In genomic region chr2:189208254-189208653, GRCh38 we compare ENCODE assay signal across 26 cellular contexts. TPM values are rescaled to one million over a fixed set of nuclear protein-coding genes. Genes with fewer than 3 reads are reported as not detected.
A peak's percentile ranks its signal among the peaks of the same experiment; 100 is the strongest.
DNase-seq lines count a peak whose midpoint lies in the region; ATAC-seq, FAIRE-seq and TF ChIP-seq lines count a peak whose summit lies in the region.
"Had no signal": no experiment of that assay in that cellular context is flagged by ENCODE, and none has a peak within 500 bp of the region (broad histone marks: within the 10 kb centered on the region; RNA-seq: fewer than 3 reads in every experiment).

No MANE protein-coding gene starts in this region.

- H3K9me3 Mint-ChIP-seq in nephron: no peaks in the 10 kb centered on the region
- H3K9me3 Mint-ChIP-seq: activated CD4-positive, alpha-beta T cell treated with anti-CD3 and anti-CD28 coated beads, Interleukin-2, amount 10 ng/mL, durations not matched to agents 7 days and 5 days; activated T-helper 1 cell treated with anti-CD3 and anti-CD28 coated beads, Interleukin-12 subunit alpha, Interleukin-12 subunit beta, Interleukin-2, Interleukin-4 antibody, amounts not matched to agents 30 ng/mL and 10 ng/mL and 1 ng/mL, durations not matched to agents 14 hours and 24 hours and 36 hours had no signal

- H3K27ac Mint-ChIP-seq in nephron: peak overlapping the region; percentile 0 to 99 (median 64)
- H3K27ac Mint-ChIP-seq: activated CD4-positive, alpha-beta T cell treated with anti-CD3 and anti-CD28 coated beads, Interleukin-2, amount 10 ng/mL, durations not matched to agents 7 days and 5 days; activated T-helper 1 cell treated with anti-CD3 and anti-CD28 coated beads, Interleukin-12 subunit alpha, Interleukin-12 subunit beta, Interleukin-2, Interleukin-4 antibody, amounts not matched to agents 30 ng/mL and 10 ng/mL and 1 ng/mL, durations not matched to agents 14 hours and 24 hours and 36 hours; T-helper 17 cell had no signal

- H3K9me3 ChIP-seq in HAP-1 (no peaks in the 10 kb centered on the region), K562 (replicated peaks; ENCODE audit: control insufficient read depth, insufficient read depth, low read depth, low read length) (no peaks in the 10 kb centered on the region), uterus (no peaks in the 10 kb centered on the region)
- H3K9me3 ChIP-seq: right atrium auricular region, SJCRH30, testis had no signal

- no peaks in the 10 kb centered on the region for H3K36me3 Mint-ChIP-seq in nephron (ENCODE audit: low read depth)
- H3K36me3 Mint-ChIP-seq: CD4-positive, CD25-positive, alpha-beta regulatory T cell had no signal

- intact Hi-C loops in K562 (cut with micrococcal nuclease): no loop called here
- intact Hi-C loops in uterus (cut with DNase I; ENCODE audit: low total_unique reads): no loop called here

- H3K4me3 ChIP-seq in HAP-1: no peak overlapping the region
- no peak overlapping the region for H3K4me3 ChIP-seq in K562
- no peak overlapping the region for H3K4me3 ChIP-seq in uterus
- H3K4me3 ChIP-seq: dorsolateral prefrontal cortex, right atrium auricular region, SJCRH30, testis had no signal

- H3K4me1 Mint-ChIP-seq in nephron: peaks cover 31% of the 10 kb centered on the region

- TF ChIP-seq POLR2A in K562 (conservative IDR thresholded peaks at IDR 0.05) (no peak), uterus (IDR thresholded peaks at IDR 0.05) (no peak)

- H3K4me2 ChIP-seq in K562 (ENCODE audit: insufficient read depth, low read length): no peak overlapping the region
- H3K4me2 ChIP-seq: KMS-11 had no signal

- ATAC-seq in K562: no peak
- ATAC-seq: T-helper 17 cell had no signal

- no peaks in the 10 kb centered on the region for H4K20me1 ChIP-seq in K562 (replicated peaks; ENCODE audit: control insufficient read depth, insufficient read depth, low read length)

- H3K27me3 ChIP-seq in HAP-1 (ENCODE audit: low read depth) (no peaks in the 10 kb centered on the region), K562 (ENCODE audit: control insufficient read depth in 2 of 2, insufficient read depth in 2 of 2, low read length in 2 of 2) (no peaks in the 10 kb centered on the region), uterus (no peaks in the 10 kb centered on the region)
- H3K27me3 ChIP-seq: dorsolateral prefrontal cortex, right atrium auricular region, SJCRH30, testis had no signal

- H3K27me3 Mint-ChIP-seq in nephron (ENCODE audit: low read depth): no peaks in the 10 kb centered on the region
- H3K27me3 Mint-ChIP-seq: activated CD4-positive, alpha-beta T cell treated with anti-CD3 and anti-CD28 coated beads, Interleukin-2, amount 10 ng/mL, durations not matched to agents 7 days and 5 days; CD4-positive, CD25-positive, alpha-beta regulatory T cell had no signal

- TF ChIP-seq CTCF in K562 (IDR thresholded peaks at IDR 0.05 in 2 of 3, conservative IDR thresholded peaks at IDR 0.05 in 1 of 3; ENCODE audit: insufficient read depth in 2 of 3, low read depth in 1 of 3, low read length in 3 of 3) (no peak), nephron (IDR thresholded peaks at IDR 0.05; ENCODE audit: unreplicated experiment in 3 of 3) (no peak), uterus (IDR thresholded peaks at IDR 0.05) (no peak), GM13977 (IDR thresholded peaks at IDR 0.05; ENCODE audit: extremely low read depth, insufficient read depth, missing control alignments) (no peak)

- CTCF ChIA-PET in K562 (lab: Yijun Ruan, JAX; ENCODE audit: low intra/inter-chr PET ratio): no interaction called here

- H3K4me1 ChIP-seq in HAP-1 (peaks cover 32% of the 10 kb centered on the region), K562 (replicated peaks in 1 of 2; ENCODE audit: control insufficient read depth in 2 of 2, insufficient read depth in 2 of 2, low read length in 2 of 2) (peaks cover 4 to 11% of the 10 kb centered on the region in 2 experiments), uterus (peaks cover 0 to 4% of the 10 kb centered on the region in 2 donors)
- H3K4me1 ChIP-seq: testis had no signal

- H3K79me2 ChIP-seq in K562 (ENCODE audit: control insufficient read depth, insufficient read depth, low read length): no peaks in the 10 kb centered on the region

- TF ChIP-seq EP300 in K562 (IDR thresholded peaks at IDR 0.05; ENCODE audit: low read length): no peak

- no peak overlapping the region for H3K4me3 Mint-ChIP-seq in nephron
- H3K4me3 Mint-ChIP-seq: activated CD4-positive, alpha-beta T cell treated with anti-CD3 and anti-CD28 coated beads, Interleukin-2, amount 10 ng/mL, durations not matched to agents 7 days and 5 days; activated T-helper 1 cell treated with anti-CD3 and anti-CD28 coated beads, Interleukin-12 subunit alpha, Interleukin-12 subunit beta, Interleukin-2, Interleukin-4 antibody, amounts not matched to agents 30 ng/mL and 10 ng/mL and 1 ng/mL, durations not matched to agents 14 hours and 24 hours and 36 hours; CD4-positive, CD25-positive, alpha-beta regulatory T cell; T-helper 17 cell had no signal

- H3K27ac ChIP-seq in K562 (ENCODE audit: extremely low read depth, low read depth, low read length) (no peak overlapping the region), uterus (peak overlapping the region; percentile 85 to 86)
- H3K27ac ChIP-seq: dorsolateral prefrontal cortex, KMS-11, SJCRH30, testis had no signal

- in situ Hi-C loops in HAP-1 (cut with MboI; ENCODE audit: low sequenced_read_pairs) (no loop called here), K562 (cut with MboI) (no loop called here), GM13977 (cut with MboI; ENCODE audit: low pct_unique_long_range_greater_than_20kb, low sequenced_read_pairs, unreplicated experiment) (no loop called here)

- H3K9ac ChIP-seq in K562 (ENCODE audit: insufficient read depth in 1 of 2, low read depth in 2 of 2, low read length in 2 of 2): no peak overlapping the region
- H3K9ac ChIP-seq: KMS-11 had no signal

- 7% methylated on average over 1 of the region's 1 CpG for WGBS in K562 (ENCODE audit: insufficient coverage, low coverage, missing lambda C conversion rate)

- no peak for TF ChIP-seq RAD21 in K562 (CRISPR knock-in tag; conservative IDR thresholded peaks at IDR 0.05 in 1 of 2, IDR thresholded peaks at IDR 0.05 in 1 of 2)

- H3K9me1 ChIP-seq in K562 (ENCODE audit: control insufficient read depth, insufficient read depth, low read length): no peaks in the 10 kb centered on the region

- DNase-seq in HAP-1 (ENCODE audit: low spot score in 2 of 2) (peak; percentile 39 to 86), K562 (ENCODE audit: extremely low read depth in 1 of 4, low spot score in 3 of 4) (no peak), uterus (no peak), NCI-H1694 treated with DMSO at 0.1 percent for 48 hours (lab: John Stamatoyannopoulos, UW) (no peak), NCI-H1092 treated with DMSO at 0.1 percent for 48 hours (lab: John Stamatoyannopoulos, UW) (no peak), GM13977 (ENCODE audit: low spot score) (no peak)
- DNase-seq: activated CD4-positive, alpha-beta T cell treated with anti-CD3 and anti-CD28 coated beads, Interleukin-2, amount 10 ng/mL, durations not matched to agents 7 days and 5 days; activated naive CD4-positive, alpha-beta T cell treated with anti-CD3 and anti-CD28 coated beads, Interleukin-2, amount 50 U/mL, for 16 hours; caudate nucleus; CD4-positive, CD25-positive, alpha-beta regulatory T cell; DMS153; dorsolateral prefrontal cortex; head of caudate nucleus; NCI-H146; NCI-H2171; NCI-H524 treated with DMSO at 0.1 percent for 48 hours; SJCRH30; stimulated activated CD4-positive, alpha-beta T cell treated with anti-CD3 and anti-CD28 coated beads, Interleukin-12 subunit alpha, Interleukin-12 subunit beta, amount 100 ng/mL, for 4 hours; stimulated activated CD4-positive, alpha-beta T cell treated with anti-CD3 and anti-CD28 coated beads, Interleukin-4, amount 100 ng/mL, for 4 hours; stimulated activated naive CD4-positive, alpha-beta T cell; T-helper 17 cell; testis had no signal

- BruUV-seq in K562 (replicated peaks; lab: Mats Ljungman, UMichigan): no TSS peak

- POLR2A ChIA-PET in K562 (lab: Yijun Ruan, JAX): no interaction called here

- no peak for FAIRE-seq in K562 (lab: Jason Lieb, UNC)

- no peak overlapping the region for H2AFZ ChIP-seq in K562 (ENCODE audit: low read depth, low read length)

- H3K36me3 ChIP-seq in HAP-1 (replicated peaks): no peaks in the 10 kb centered on the region
- H3K36me3 ChIP-seq in K562 (ENCODE audit: control insufficient read depth, insufficient read depth, low read length): no peaks in the 10 kb centered on the region
- no peaks in the 10 kb centered on the region for H3K36me3 ChIP-seq in uterus
- H3K36me3 ChIP-seq: right atrium auricular region, SJCRH30 had no signal

TF ChIP-seq in K562, 482 proteins besides CTCF, POLR2A, EP300 and RAD21:
- TF ChIP-seq CBFA2T3 (IDR thresholded peaks at IDR 0.05) (peak; percentile 33; the same call in 1 of the 2 replicates), TAL1 (IDR thresholded peaks at IDR 0.05) (0 out of 2 replicates have a peak, but pooled peaks have one; percentile 14), ARID1B (IDR thresholded peaks at IDR 0.05) (peak; percentile 27; the same call in 1 of the 2 replicates), RBFOX2 (IDR thresholded peaks at IDR 0.05; ENCODE audit: low read depth, low read length) (no peak)

RNA-seq across cellular contexts. Expression of gene COL5A2, which starts 28.7 kb away (rescaled TPM):
- 0.60 and 0.62 TPM in 2 replicates for total RNA-seq in K562 (2011; cell fraction: chromatin; rRNA removed; ENCODE audit: low replicate concordance)
- 0.13 TPM in 1 of 2 replicates, not detected in the other for total RNA-seq in K562 (2011; cell fraction: nucleolus; rRNA removed)
- 0.07 and 1.1 TPM in 2 replicates for total RNA-seq in K562 (2011; cell fraction: nucleoplasm; rRNA removed)
- total RNA-seq in K562 (2014; rRNA removed) (0.20 and 0.54 TPM in 2 replicates), K562 (2014; rRNA removed; fragmentation: Illumina TruSeq; extraction: Trizol) (0.26 and 0.44 TPM in 2 replicates), K562 (2015; rRNA removed; fragmentation: Illumina TruSeq; extraction: Trizol) (0.26 and 0.29 TPM in 2 replicates), K562 (2021) (0.42 and 0.45 TPM in 2 replicates), uterus (100 to 1,000 TPM in 1 of 4 donors, 10 to 100 TPM in 3; 15.0 to 908 (median 33.3) TPM)
- polyA plus RNA-seq in K562 (2011; rRNA removed) (0.18 and 0.19 TPM in 2 replicates), K562 (2014; fragmentation: Illumina TruSeq; extraction: Trizol) (0.17 and 0.19 TPM in 2 replicates), K562 (2014; fragmentation: Nextera tagmentation; extraction: Ambion mirVana) (under 1 TPM; 0.01 to 0.03 TPM), K562 (2014; rRNA removed) (0.03 and 0.07 TPM in 2 replicates)
- polyA plus RNA-seq in K562 (2011; cell fraction: cytosol; rRNA removed): 0.06 and 0.27 TPM in 2 replicates
- 0.48 and 0.57 TPM in 2 replicates for polyA plus RNA-seq in K562 (2011; cell fraction: nucleus; rRNA removed)
- polyA plus RNA-seq in K562 (2012): 0.10 and 0.11 TPM in 2 replicates
- polyA minus RNA-seq in K562 (2011; rRNA and poly(A)+ RNA removed): 0.53 and 0.57 TPM in 2 replicates
- polyA minus RNA-seq in K562 (2011; cell fraction: cytosol; rRNA and poly(A)+ RNA removed): not detected in 2 replicates
- polyA minus RNA-seq in K562 (2011; cell fraction: nucleus; rRNA and poly(A)+ RNA removed): 0.27 and 0.44 TPM in 2 replicates

Comparison
In these comparisons a context has a peak if more than half of its experiments do, and no peak if none do; other contexts are left out.
1. DNase-seq: peak in HAP-1 (2 of 2); none in K562 (0 of 4), uterus (0 of 2), NCI-H1694 treated with DMSO at 0.1 percent for 48 hours (single experiment), NCI-H1092 treated with DMSO at 0.1 percent for 48 hours (single experiment) and GM13977 (single experiment).
2. RNA of gene COL5A2, which starts 28.7 kb away (total RNA-seq): 15.0 to 908 TPM in uterus; 0.07 to 1.1 TPM in K562; every median in the first group is over 4 times any median in the second.